In genomic region chr5:107456281-107456715, GRCh38 we compare ENCODE assay signal across 12 cellular contexts.
A peak's percentile ranks its signal among the peaks of the same experiment; 100 is the strongest.
DNase-seq lines count a peak whose midpoint lies in the region; ATAC-seq and TF ChIP-seq lines count a peak whose summit lies in the region.
"Had no signal": no experiment of that assay in that cellular context is flagged by ENCODE, and none has a peak within 500 bp of the region (broad histone marks: within the 10 kb centered on the region; RNA-seq: fewer than 3 reads in every experiment).

No MANE protein-coding gene starts in this region.

- H3K27ac Mint-ChIP-seq in HFFc6, result no peak overlapping the region

- no peaks in the 10 kb centered on the region for H3K36me3 Mint-ChIP-seq in HFFc6 (ENCODE audit: low read depth)

- TF ChIP-seq CTCF in epithelial cell of esophagus (IDR thresholded peaks at IDR 0.05; ENCODE audit: insufficient read depth, low read depth, low read length, missing control alignments), result no peak
- no peak for TF ChIP-seq CTCF in HFFc6 (IDR thresholded peaks at IDR 0.05)

- DNase-seq in epithelial cell of esophagus (ENCODE audit: low read depth), result peak; percentile 92
- no peak for DNase-seq in GM19240 (ENCODE audit: insufficient read length, low spot score)
- DNase-seq in NCI-H748 treated with DMSO at 0.1 percent for 48 hours (lab: John Stamatoyannopoulos, UW), result no peak
- DNase-seq in NCI-H2107 treated with DMSO at 0.1 percent for 48 hours (lab: John Stamatoyannopoulos, UW; ENCODE audit: unreplicated experiment), result no peak
- no peak for DNase-seq in HFFc6
- DNase-seq: cortex of kidney, kidney, OCI-M1 had no signal

- H3K4me3 Mint-ChIP-seq in HFFc6, result no peak overlapping the region

- ATAC-seq in GM18517 (IDR thresholded peaks at IDR 0.05; ENCODE audit: unreplicated experiment), result peak; percentile 72
- peak; percentile 82 for ATAC-seq in GM21619 (IDR thresholded peaks at IDR 0.05; ENCODE audit: unreplicated experiment)
- ATAC-seq in HG03521 (IDR thresholded peaks at IDR 0.05; ENCODE audit: unreplicated experiment), result peak; percentile 65

- H3K4me3 ChIP-seq in epithelial cell of esophagus (ENCODE audit: low read length), result no peak overlapping the region
- H3K4me3 ChIP-seq: skin epidermis had no signal

- H3K4me1 Mint-ChIP-seq in HFFc6 (ENCODE audit: low read depth), result no peaks in the 10 kb centered on the region

- no peaks in the 10 kb centered on the region; the same call in 1 of the 2 replicates for H3K27me3 Mint-ChIP-seq in HFFc6 (ENCODE audit: insufficient read depth)

- H3K9me3 Mint-ChIP-seq in HFFc6, result no peaks in the 10 kb centered on the region; the same call in 1 of the 2 replicates
